1 cellular context compared by ENCODE assay signal in the genomic region with DNA sequence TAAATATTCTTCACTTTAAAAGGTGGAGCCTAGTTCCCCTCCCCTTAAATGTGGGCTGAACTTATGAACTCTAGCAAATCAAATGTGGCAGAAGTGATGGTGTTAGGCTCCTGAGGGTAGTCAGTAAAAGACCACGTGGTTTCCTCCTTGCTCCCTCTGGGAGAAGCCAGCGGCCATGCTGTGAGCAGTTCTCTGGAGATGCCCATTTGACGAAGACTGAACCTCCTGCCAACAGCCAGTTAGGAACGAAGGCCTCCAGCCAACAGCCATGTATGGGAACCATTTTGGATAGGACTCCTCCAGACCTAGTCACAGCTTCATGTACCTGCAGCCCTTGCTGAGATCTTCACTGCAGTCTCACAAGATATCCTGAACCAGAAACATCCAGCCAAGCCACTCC.
TF ChIP-seq lines count a peak whose summit lies in the region.

No MANE protein-coding gene starts in this region.

TF ChIP-seq in K562, 482 proteins besides CTCF, POLR2A, EP300 and RAD21 (continued from another document):
- TF ChIP-seq, protein P1, sequence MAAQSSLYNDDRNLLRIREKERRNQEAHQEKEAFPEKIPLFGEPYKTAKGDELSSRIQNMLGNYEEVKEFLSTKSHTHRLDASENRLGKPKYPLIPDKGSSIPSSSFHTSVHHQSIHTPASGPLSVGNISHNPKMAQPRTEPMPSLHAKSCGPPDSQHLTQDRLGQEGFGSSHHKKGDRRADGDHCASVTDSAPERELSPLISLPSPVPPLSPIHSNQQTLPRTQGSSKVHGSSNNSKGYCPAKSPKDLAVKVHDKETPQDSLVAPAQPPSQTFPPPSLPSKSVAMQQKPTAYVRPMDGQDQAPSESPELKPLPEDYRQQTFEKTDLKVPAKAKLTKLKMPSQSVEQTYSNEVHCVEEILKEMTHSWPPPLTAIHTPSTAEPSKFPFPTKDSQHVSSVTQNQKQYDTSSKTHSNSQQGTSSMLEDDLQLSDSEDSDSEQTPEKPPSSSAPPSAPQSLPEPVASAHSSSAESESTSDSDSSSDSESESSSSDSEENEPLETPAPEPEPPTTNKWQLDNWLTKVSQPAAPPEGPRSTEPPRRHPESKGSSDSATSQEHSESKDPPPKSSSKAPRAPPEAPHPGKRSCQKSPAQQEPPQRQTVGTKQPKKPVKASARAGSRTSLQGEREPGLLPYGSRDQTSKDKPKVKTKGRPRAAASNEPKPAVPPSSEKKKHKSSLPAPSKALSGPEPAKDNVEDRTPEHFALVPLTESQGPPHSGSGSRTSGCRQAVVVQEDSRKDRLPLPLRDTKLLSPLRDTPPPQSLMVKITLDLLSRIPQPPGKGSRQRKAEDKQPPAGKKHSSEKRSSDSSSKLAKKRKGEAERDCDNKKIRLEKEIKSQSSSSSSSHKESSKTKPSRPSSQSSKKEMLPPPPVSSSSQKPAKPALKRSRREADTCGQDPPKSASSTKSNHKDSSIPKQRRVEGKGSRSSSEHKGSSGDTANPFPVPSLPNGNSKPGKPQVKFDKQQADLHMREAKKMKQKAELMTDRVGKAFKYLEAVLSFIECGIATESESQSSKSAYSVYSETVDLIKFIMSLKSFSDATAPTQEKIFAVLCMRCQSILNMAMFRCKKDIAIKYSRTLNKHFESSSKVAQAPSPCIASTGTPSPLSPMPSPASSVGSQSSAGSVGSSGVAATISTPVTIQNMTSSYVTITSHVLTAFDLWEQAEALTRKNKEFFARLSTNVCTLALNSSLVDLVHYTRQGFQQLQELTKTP (IDR thresholded peaks at IDR 0.05; ENCODE audit: low read depth in 1 of 2, partially characterized antibody in 2 of 2) = no peak
- TF ChIP-seq, protein P2, sequence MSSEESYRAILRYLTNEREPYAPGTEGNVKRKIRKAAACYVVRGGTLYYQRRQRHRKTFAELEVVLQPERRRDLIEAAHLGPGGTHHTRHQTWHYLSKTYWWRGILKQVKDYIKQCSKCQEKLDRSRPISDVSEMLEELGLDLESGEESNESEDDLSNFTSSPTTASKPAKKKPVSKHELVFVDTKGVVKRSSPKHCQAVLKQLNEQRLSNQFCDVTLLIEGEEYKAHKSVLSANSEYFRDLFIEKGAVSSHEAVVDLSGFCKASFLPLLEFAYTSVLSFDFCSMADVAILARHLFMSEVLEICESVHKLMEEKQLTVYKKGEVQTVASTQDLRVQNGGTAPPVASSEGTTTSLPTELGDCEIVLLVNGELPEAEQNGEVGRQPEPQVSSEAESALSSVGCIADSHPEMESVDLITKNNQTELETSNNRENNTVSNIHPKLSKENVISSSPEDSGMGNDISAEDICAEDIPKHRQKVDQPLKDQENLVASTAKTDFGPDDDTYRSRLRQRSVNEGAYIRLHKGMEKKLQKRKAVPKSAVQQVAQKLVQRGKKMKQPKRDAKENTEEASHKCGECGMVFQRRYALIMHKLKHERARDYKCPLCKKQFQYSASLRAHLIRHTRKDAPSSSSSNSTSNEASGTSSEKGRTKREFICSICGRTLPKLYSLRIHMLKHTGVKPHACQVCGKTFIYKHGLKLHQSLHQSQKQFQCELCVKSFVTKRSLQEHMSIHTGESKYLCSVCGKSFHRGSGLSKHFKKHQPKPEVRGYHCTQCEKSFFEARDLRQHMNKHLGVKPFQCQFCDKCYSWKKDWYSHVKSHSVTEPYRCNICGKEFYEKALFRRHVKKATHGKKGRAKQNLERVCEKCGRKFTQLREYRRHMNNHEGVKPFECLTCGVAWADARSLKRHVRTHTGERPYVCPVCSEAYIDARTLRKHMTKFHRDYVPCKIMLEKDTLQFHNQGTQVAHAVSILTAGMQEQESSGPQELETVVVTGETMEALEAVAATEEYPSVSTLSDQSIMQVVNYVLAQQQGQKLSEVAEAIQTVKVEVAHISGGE (CRISPR knock-in tag; IDR thresholded peaks at IDR 0.05) = peak in 1 of 3 experiments; percentile 66; a peak in 2 of 6 replicates
- TF ChIP-seq ZNF699 (CRISPR knock-in tag; IDR thresholded peaks at IDR 0.05; ENCODE audit: insufficient replicate concordance) (no peak), IRF2 (CRISPR knock-in tag; IDR thresholded peaks at IDR 0.05) (no peak), CBX3 (IDR thresholded peaks at IDR 0.05; ENCODE audit: borderline replicate concordance in 1 of 2, low read length in 2 of 2) (no peak)
TF ChIP-seq in K562: peak in this region for 63.
